Comparison of ENCODE assay signal across 8 cellular contexts in genomic region chrX:71367396-71367795, GRCh38. TPM values are rescaled to one million over a fixed set of nuclear protein-coding genes. Genes with fewer than 3 reads are reported as not detected.
DNase-seq lines count a peak whose midpoint lies in the region; ATAC-seq, FAIRE-seq and TF ChIP-seq lines count a peak whose summit lies in the region.

No MANE protein-coding gene starts in this region.

- H3K27ac ChIP-seq in cardiac muscle cell, result peak overlapping the region; percentile 82
- peak overlapping the region; percentile 92 for H3K27ac ChIP-seq in astrocyte (ENCODE audit: low read depth, low read length)
- peak overlapping the region; percentile 96 for H3K27ac ChIP-seq in mesenchymal stem cell (ENCODE audit: low read length, poor library complexity, severe bottlenecking)
- H3K27ac ChIP-seq in upper lobe of right lung, result peak overlapping the region; percentile 86

- H3K4me3 ChIP-seq in cardiac muscle cell, result peak overlapping the region; percentile 58
- H3K4me3 ChIP-seq in astrocyte (ENCODE audit: insufficient read depth, low read depth, low read length), result peak overlapping the region; percentile 89
- peak overlapping the region; percentile 37 to 94 for H3K4me3 ChIP-seq in mesenchymal stem cell (ENCODE audit: insufficient read depth in 1 of 2, low read depth in 1 of 2, low read length in 2 of 2)
- H3K4me3 ChIP-seq in upper lobe of right lung, result peak overlapping the region; percentile 69

- peak overlapping the region; percentile 6 to 21 for H3K18ac ChIP-seq in mesenchymal stem cell (ENCODE audit: low read depth in 1 of 2, low read length in 2 of 2)

- H2BK5ac ChIP-seq in mesenchymal stem cell (ENCODE audit: low read depth, low read length, poor library complexity, severe bottlenecking), result no peak overlapping the region

- H3K14ac ChIP-seq in mesenchymal stem cell (ENCODE audit: low read length in 2 of 2), result no peak overlapping the region

- peak overlapping the region; percentile 93 for H3K27ac Mint-ChIP-seq in astrocyte (ENCODE audit: unreplicated experiment)

- no peak overlapping the region for H2BK15ac ChIP-seq in mesenchymal stem cell (ENCODE audit: low read depth, poor library complexity, severe bottlenecking)

- peak overlapping the region; percentile 96 for H3K9ac ChIP-seq in astrocyte (ENCODE audit: low read length)
- H3K9ac ChIP-seq in mesenchymal stem cell (ENCODE audit: low read length), result peak overlapping the region; percentile 96

- H3K36me3 ChIP-seq in cardiac muscle cell, result no peaks in the 10 kb centered on the region
- peaks cover 11% of the 10 kb centered on the region for H3K36me3 ChIP-seq in astrocyte (ENCODE audit: insufficient read depth, low read length)
- peaks cover 4 to 21% of the 10 kb centered on the region in 2 experiments for H3K36me3 ChIP-seq in mesenchymal stem cell (ENCODE audit: control insufficient read depth in 1 of 2, insufficient read depth in 2 of 2, low read depth in 1 of 2, low read length in 2 of 2)
- H3K36me3 ChIP-seq in upper lobe of right lung, result peaks cover 20% of the 10 kb centered on the region

- FAIRE-seq in astrocyte (lab: Jason Lieb, UNC) (no peak), GM12891 (lab: Jason Lieb, UNC) (no peak)

- TF ChIP-seq CTCF in cardiac muscle cell (IDR thresholded peaks at IDR 0.05; ENCODE audit: low read depth, low read length) (no peak), astrocyte (IDR thresholded peaks at IDR 0.05; ENCODE audit: insufficient read depth, low read depth, low read length) (no peak), upper lobe of right lung (IDR thresholded peaks at IDR 0.05) (no peak)

- peak overlapping the region; percentile 93 for H3K4me3 Mint-ChIP-seq in astrocyte (ENCODE audit: unreplicated experiment)

- no peak overlapping the region for H2AK5ac ChIP-seq in mesenchymal stem cell (ENCODE audit: low read length, severe bottlenecking)

- no peak overlapping the region for H3K4ac ChIP-seq in mesenchymal stem cell (ENCODE audit: low read depth in 1 of 2, low read length in 2 of 2)

- no peak for TF ChIP-seq POLR2A in GM12891 (IDR thresholded peaks at IDR 0.05; ENCODE audit: low read depth, low read length)

- H4K8ac ChIP-seq in mesenchymal stem cell (ENCODE audit: low read length), result no peak overlapping the region

- peaks cover 53% of the 10 kb centered on the region for H3K79me2 ChIP-seq in astrocyte (ENCODE audit: insufficient read depth, low read length)

- H3K4me2 ChIP-seq in astrocyte (ENCODE audit: low read length), result peak overlapping the region; percentile 95
- H3K4me2 ChIP-seq in mesenchymal stem cell (ENCODE audit: low read length, poor library complexity, severe bottlenecking), result peak overlapping the region; percentile 74

- no peak overlapping the region for H4K91ac ChIP-seq in mesenchymal stem cell (ENCODE audit: low read length)

- no peak for DNase-seq in cardiac muscle cell (ENCODE audit: low read depth in 1 of 2, low spot score in 1 of 2)
- no peak for DNase-seq in left ventricle myocardium superior
- no peak for DNase-seq in astrocyte (ENCODE audit: low read depth)
- DNase-seq in mesenchymal stem cell, result no peak
- DNase-seq in upper lobe of right lung, result no peak
- no peak for DNase-seq in GM12891 (ENCODE audit: insufficient read length, low spot score)
- DNase-seq in NCI-H524 (lab: John Stamatoyannopoulos, UW), result no peak

- H3K23ac ChIP-seq in mesenchymal stem cell (ENCODE audit: low read length in 2 of 2), result no peak overlapping the region

- 37% methylated on average over 14 of the region's 14 CpGs for WGBS in mesenchymal stem cell

- peaks cover 2% of the 10 kb centered on the region for H3K9me3 Mint-ChIP-seq in astrocyte (ENCODE audit: unreplicated experiment)

- peaks cover 7% of the 10 kb centered on the region for H3K4me1 Mint-ChIP-seq in astrocyte (ENCODE audit: low read depth, unreplicated experiment)

- H2BK120ac ChIP-seq in mesenchymal stem cell (ENCODE audit: low read depth, low read length), result no peak overlapping the region

- no peaks in the 10 kb centered on the region for H3K27me3 Mint-ChIP-seq in astrocyte (ENCODE audit: low read depth, unreplicated experiment)

- H2AFZ ChIP-seq in astrocyte (ENCODE audit: low read depth, low read length), result no peak overlapping the region
- no peak overlapping the region for H2AFZ ChIP-seq in mesenchymal stem cell (ENCODE audit: low read depth, low read length)

- H3K27me3 ChIP-seq in cardiac muscle cell (no peaks in the 10 kb centered on the region), astrocyte (ENCODE audit: insufficient read depth, low read length) (no peaks in the 10 kb centered on the region), mesenchymal stem cell (ENCODE audit: control insufficient read depth in 1 of 2, insufficient read depth in 1 of 2, low read length in 2 of 2) (peaks cover 0 to 4% of the 10 kb centered on the region in 2 experiments), upper lobe of right lung (no peaks in the 10 kb centered on the region)

- H3K4me1 ChIP-seq in cardiac muscle cell (ENCODE audit: low read depth) (no peaks in the 10 kb centered on the region), astrocyte (ENCODE audit: insufficient read depth, low read length) (peaks cover 10% of the 10 kb centered on the region), mesenchymal stem cell (ENCODE audit: control insufficient read depth, insufficient read depth, low read depth, low read length) (peaks cover 1% of the 10 kb centered on the region), upper lobe of right lung (peaks cover 7% of the 10 kb centered on the region)

- no peak overlapping the region for H2BK12ac ChIP-seq in mesenchymal stem cell (ENCODE audit: low read length in 2 of 2)

- no peaks in the 10 kb centered on the region for H3K79me1 ChIP-seq in mesenchymal stem cell (replicated peaks; ENCODE audit: low read length, poor library complexity, severe bottlenecking)

- no peaks in the 10 kb centered on the region for H3K9me3 ChIP-seq in cardiac muscle cell (ENCODE audit: low read depth)
- no peaks in the 10 kb centered on the region for H3K9me3 ChIP-seq in astrocyte (ENCODE audit: insufficient read depth, low read depth, low read length)
- H3K9me3 ChIP-seq in mesenchymal stem cell (ENCODE audit: control insufficient read depth, low read length), result no peaks in the 10 kb centered on the region
- no peaks in the 10 kb centered on the region for H3K9me3 ChIP-seq in upper lobe of right lung

- peaks cover 16% of the 10 kb centered on the region for H4K20me1 ChIP-seq in astrocyte (ENCODE audit: insufficient read depth, low read length)

- no peak for ATAC-seq in left ventricle myocardium superior
- ATAC-seq in upper lobe of right lung, result no peak
- ATAC-seq in HG02642 (IDR thresholded peaks at IDR 0.05; ENCODE audit: poor library complexity, unreplicated experiment), result no peak

- H3K36me3 Mint-ChIP-seq in astrocyte (ENCODE audit: low read depth, unreplicated experiment), result no peaks in the 10 kb centered on the region

- intact Hi-C loops in left ventricle myocardium superior (cut with micrococcal nuclease), result loop anchor here (5.0 kb wide), 1 partner anchor 115 kb away; the partner anchor contains the start of gene ZMYM3
- intact Hi-C loops in upper lobe of right lung (cut with DNase I), result no loop called here

TF ChIP-seq in GM12891, 5 proteins besides CTCF, POLR2A, EP300 and RAD21:
- TF ChIP-seq SPI1 (IDR thresholded peaks at IDR 0.05; ENCODE audit: low read depth, low read length) (no peak), POU2F2 (IDR thresholded peaks at IDR 0.05; ENCODE audit: low read depth, low read length) (no peak), POLR2AphosphoS5 (IDR thresholded peaks at IDR 0.05; ENCODE audit: low read depth, low read length) (no peak), PAX5 (IDR thresholded peaks at IDR 0.05; ENCODE audit: insufficient read depth, low read length, severe bottlenecking) (no peak), TAF1 (IDR thresholded peaks at IDR 0.05; ENCODE audit: low read depth, low read length) (no peak)

RNA-seq across cellular contexts. Expression of gene TAF1, which starts 1.2 kb away (rescaled TPM):
- 16.1 and 43.1 TPM in 2 replicates for total RNA-seq in cardiac muscle cell
- 3.8 and 7.8 TPM in 2 replicates for polyA plus RNA-seq in cardiac muscle cell
- 15.8 TPM for total RNA-seq in left ventricle myocardium superior
- 23.3 and 24.8 TPM in 2 replicates for total RNA-seq in astrocyte
- polyA plus RNA-seq in mesenchymal stem cell (2013, experiment 1 of 2), result 9.7 TPM
- polyA plus RNA-seq in mesenchymal stem cell (2013, experiment 2 of 2), result 9.3 TPM
- total RNA-seq in upper lobe of right lung, result 35.0 TPM
- polyA plus RNA-seq in GM12891 (2012; ENCODE audit: low read depth, missing spikeins), result 11.4 TPM
